In genomic region chr1:150234647-150235435, GRCh38 we compare ENCODE assay signal across 8 cellular contexts. TPM values are rescaled to one million over a fixed set of nuclear protein-coding genes. Genes with fewer than 3 reads are reported as not detected.
A peak's percentile ranks its signal among the peaks of the same experiment; 100 is the strongest.
DNase-seq lines count a peak whose midpoint lies in the region; ATAC-seq and TF ChIP-seq lines count a peak whose summit lies in the region.

No MANE protein-coding gene starts in this region.

- intact Hi-C loops in CD8-positive, alpha-beta T cell (cut with DNase I, micrococcal nuclease), result loop anchor here (1.0 to 10.0 kb wide), 5 partner anchors 22 to 690 kb away; partner anchors contain the start of genes RPRD2 (in 2 of the 2), ENSA (in 1 of the 2) and SETDB1 (in 1 of the 2)
- intact Hi-C loops in activated T-helper 1 cell treated with anti-CD3 and anti-CD28 coated beads, Interleukin-12 subunit alpha, Interleukin-12 subunit beta, Interleukin-2, Interleukin-4 antibody, amounts not matched to agents 30 ng/mL and 10 ng/mL and 1 ng/mL, durations not matched to agents 14 hours and 24 hours and 36 hours (cut with micrococcal nuclease), result loop anchor here (1.0 to 2.0 kb wide), 3 partner anchors 328 to 394 kb away; partner anchors contain the start of gene ENSA

- peaks cover 15% of the 10 kb centered on the region for H3K36me3 Mint-ChIP-seq in CD8-positive, alpha-beta T cell
- peaks cover 10% of the 10 kb centered on the region for H3K36me3 Mint-ChIP-seq in activated T-helper 1 cell treated with anti-CD3 and anti-CD28 coated beads, Interleukin-12 subunit alpha, Interleukin-12 subunit beta, Interleukin-2, Interleukin-4 antibody, amounts not matched to agents 30 ng/mL and 10 ng/mL and 1 ng/mL, durations not matched to agents 14 hours and 24 hours and 36 hours (ENCODE audit: low read depth)
- H3K36me3 Mint-ChIP-seq in nephron progenitor cell (ENCODE audit: low read depth), result peaks cover 22% of the 10 kb centered on the region

- peaks cover 12% of the 10 kb centered on the region for H3K4me1 ChIP-seq in CD8-positive, alpha-beta T cell (ENCODE audit: insufficient read depth, low read length)

- H3K4me1 Mint-ChIP-seq in CD8-positive, alpha-beta T cell (ENCODE audit: low read depth), result peaks cover 18% of the 10 kb centered on the region
- H3K4me1 Mint-ChIP-seq in activated T-helper 1 cell treated with anti-CD3 and anti-CD28 coated beads, Interleukin-12 subunit alpha, Interleukin-12 subunit beta, Interleukin-2, Interleukin-4 antibody, amounts not matched to agents 30 ng/mL and 10 ng/mL and 1 ng/mL, durations not matched to agents 14 hours and 24 hours and 36 hours (ENCODE audit: low read depth), result peaks cover 19% of the 10 kb centered on the region
- H3K4me1 Mint-ChIP-seq in nephron progenitor cell, result peaks cover 23% of the 10 kb centered on the region
- H3K4me1 Mint-ChIP-seq in stimulated activated naive CD8-positive, alpha-beta T cell treated with anti-CD3 and anti-CD28 coated beads, Interleukin-15, amount 100 ng/mL, for 72 hours, result peaks cover 14% of the 10 kb centered on the region

- no peaks in the 10 kb centered on the region for H3K9me3 ChIP-seq in CD8-positive, alpha-beta T cell (ENCODE audit: low read length)

- H3K4me3 Mint-ChIP-seq in CD8-positive, alpha-beta T cell, result no peak overlapping the region
- H3K4me3 Mint-ChIP-seq in activated T-helper 1 cell treated with anti-CD3 and anti-CD28 coated beads, Interleukin-12 subunit alpha, Interleukin-12 subunit beta, Interleukin-2, Interleukin-4 antibody, amounts not matched to agents 30 ng/mL and 10 ng/mL and 1 ng/mL, durations not matched to agents 14 hours and 24 hours and 36 hours, result no peak overlapping the region
- H3K4me3 Mint-ChIP-seq in nephron progenitor cell, result no peak overlapping the region
- H3K4me3 Mint-ChIP-seq in stimulated activated naive CD8-positive, alpha-beta T cell treated with anti-CD3 and anti-CD28 coated beads, Interleukin-15, amount 100 ng/mL, for 72 hours, result no peak overlapping the region

- no peaks in the 10 kb centered on the region for H3K36me3 ChIP-seq in CD8-positive, alpha-beta T cell (ENCODE audit: insufficient read depth, low read length)

- H3K9me3 Mint-ChIP-seq in CD8-positive, alpha-beta T cell, result no peaks in the 10 kb centered on the region
- no peaks in the 10 kb centered on the region for H3K9me3 Mint-ChIP-seq in activated T-helper 1 cell treated with anti-CD3 and anti-CD28 coated beads, Interleukin-12 subunit alpha, Interleukin-12 subunit beta, Interleukin-2, Interleukin-4 antibody, amounts not matched to agents 30 ng/mL and 10 ng/mL and 1 ng/mL, durations not matched to agents 14 hours and 24 hours and 36 hours
- H3K9me3 Mint-ChIP-seq in nephron progenitor cell, result no peaks in the 10 kb centered on the region
- H3K9me3 Mint-ChIP-seq in stimulated activated naive CD8-positive, alpha-beta T cell treated with anti-CD3 and anti-CD28 coated beads, Interleukin-15, amount 100 ng/mL, for 72 hours, result no peaks in the 10 kb centered on the region

- peak; percentile 69 to 87 (median 82) for DNase-seq in CD8-positive, alpha-beta T cell
- peak; percentile 85 to 88 for DNase-seq in HL-60 (ENCODE audit: low read depth in 1 of 2, low spot score in 1 of 2)
- peak; percentile 78 for DNase-seq in RKO (ENCODE audit: low spot score)
- DNase-seq in activated T-helper 1 cell treated with anti-CD3 and anti-CD28 coated beads, Interleukin-12 subunit alpha, Interleukin-12 subunit beta, Interleukin-2, Interleukin-4 antibody, amounts not matched to agents 30 ng/mL and 10 ng/mL and 1 ng/mL, durations not matched to agents 14 hours and 24 hours and 36 hours (ENCODE audit: low spot score), result peak; percentile 93
- peak; percentile 58 for DNase-seq in fibroblast of pulmonary artery (ENCODE audit: low read depth)
- DNase-seq in nephron progenitor cell, result peak; percentile 67
- peak; percentile 94 to 97 for DNase-seq in stimulated activated naive CD8-positive, alpha-beta T cell treated with anti-CD3 and anti-CD28 coated beads, Interleukin-15, amount 100 ng/mL, for 72 hours

- CTCF ChIA-PET in CD8-positive, alpha-beta T cell (lab: Charles Lee), result interaction anchor here (2.4 kb wide), 1 partner anchor 14 kb away, joined by 6 read pairs; no protein-coding TSS in a partner anchor

- H3K27me3 Mint-ChIP-seq in CD8-positive, alpha-beta T cell (ENCODE audit: low read depth), result no peaks in the 10 kb centered on the region
- no peaks in the 10 kb centered on the region for H3K27me3 Mint-ChIP-seq in activated T-helper 1 cell treated with anti-CD3 and anti-CD28 coated beads, Interleukin-12 subunit alpha, Interleukin-12 subunit beta, Interleukin-2, Interleukin-4 antibody, amounts not matched to agents 30 ng/mL and 10 ng/mL and 1 ng/mL, durations not matched to agents 14 hours and 24 hours and 36 hours (ENCODE audit: insufficient read depth)
- H3K27me3 Mint-ChIP-seq in nephron progenitor cell (ENCODE audit: low read depth, poor library complexity), result peaks cover 6% of the 10 kb centered on the region
- H3K27me3 Mint-ChIP-seq in stimulated activated naive CD8-positive, alpha-beta T cell treated with anti-CD3 and anti-CD28 coated beads, Interleukin-15, amount 100 ng/mL, for 72 hours, result no peaks in the 10 kb centered on the region

- peak; percentile 42 for ATAC-seq in CD8-positive, alpha-beta T cell
- ATAC-seq in GM19438 (IDR thresholded peaks at IDR 0.05; ENCODE audit: low read depth, unreplicated experiment), result peak; percentile 55
- ATAC-seq in stimulated activated naive CD8-positive, alpha-beta T cell treated with anti-CD3 and anti-CD28 coated beads, Interleukin-15, amount 100 ng/mL, for 72 hours, result peak; percentile 73

- peak overlapping the region; percentile 80 for H3K4me3 ChIP-seq in CD8-positive, alpha-beta T cell (ENCODE audit: low read depth, low read length)
- H3K4me3 ChIP-seq in HL-60 (replicated peaks; ENCODE audit: insufficient read depth, low read length) (peak overlapping the region; percentile 72), fibroblast of pulmonary artery (replicated peaks; ENCODE audit: low read depth, low read length) (peak overlapping the region; percentile 82)

- H3K27ac ChIP-seq in CD8-positive, alpha-beta T cell (ENCODE audit: low read depth, low read length), result peak overlapping the region; percentile 89
- H3K27ac ChIP-seq in HL-60 (replicated peaks), result peak overlapping the region; percentile 97

- TF ChIP-seq CTCF in CD8-positive, alpha-beta T cell (IDR thresholded peaks at IDR 0.05), result no peak
- TF ChIP-seq CTCF in HL-60 (IDR thresholded peaks at IDR 0.05; ENCODE audit: insufficient read depth, low read length) (no peak), fibroblast of pulmonary artery (IDR thresholded peaks at IDR 0.05; ENCODE audit: low read length, missing control alignments) (no peak), nephron progenitor cell (IDR thresholded peaks at IDR 0.05) (no peak)

- POLR2A ChIA-PET in CD8-positive, alpha-beta T cell (lab: Charles Lee), result interaction anchor here (0.6 to 3.8 kb wide), 15 partner anchors 10 to 391 kb away, joined by 3 to 24 read pairs (median 5); partner anchors contain the start of genes APH1A, PLEKHO1 and RPRD2

- H3K27ac Mint-ChIP-seq in CD8-positive, alpha-beta T cell, result peak overlapping the region; percentile 93
- H3K27ac Mint-ChIP-seq in activated T-helper 1 cell treated with anti-CD3 and anti-CD28 coated beads, Interleukin-12 subunit alpha, Interleukin-12 subunit beta, Interleukin-2, Interleukin-4 antibody, amounts not matched to agents 30 ng/mL and 10 ng/mL and 1 ng/mL, durations not matched to agents 14 hours and 24 hours and 36 hours, result peak overlapping the region; percentile 99
- peak overlapping the region; percentile 93 for H3K27ac Mint-ChIP-seq in nephron progenitor cell
- H3K27ac Mint-ChIP-seq in stimulated activated naive CD8-positive, alpha-beta T cell treated with anti-CD3 and anti-CD28 coated beads, Interleukin-15, amount 100 ng/mL, for 72 hours, result peak overlapping the region in 1 of 2 donors; percentile 98

- no peaks in the 10 kb centered on the region for H3K27me3 ChIP-seq in CD8-positive, alpha-beta T cell (ENCODE audit: insufficient read depth, low read length)
- no peaks in the 10 kb centered on the region for H3K27me3 ChIP-seq in HL-60 (ENCODE audit: insufficient read depth, poor library complexity, severe bottlenecking)

RNA-seq across cellular contexts. Expression of gene ANP32E, which starts 1.1 kb away (rescaled TPM):
- total RNA-seq in CD8-positive, alpha-beta T cell, result 10 to 100 TPM; 30.6 to 35.0 TPM
- 196 and 217 TPM in 2 replicates for total RNA-seq in activated T-helper 1 cell treated with anti-CD3 and anti-CD28 coated beads, Interleukin-12 subunit alpha, Interleukin-12 subunit beta, Interleukin-2, Interleukin-4 antibody, amounts not matched to agents 30 ng/mL and 10 ng/mL and 1 ng/mL, durations not matched to agents 14 hours and 24 hours and 36 hours

RNA-seq across cellular contexts. Expression of gene CA14, which starts 22.7 kb away (rescaled TPM):
- not detected for total RNA-seq in CD8-positive, alpha-beta T cell
- total RNA-seq in activated T-helper 1 cell treated with anti-CD3 and anti-CD28 coated beads, Interleukin-12 subunit alpha, Interleukin-12 subunit beta, Interleukin-2, Interleukin-4 antibody, amounts not matched to agents 30 ng/mL and 10 ng/mL and 1 ng/mL, durations not matched to agents 14 hours and 24 hours and 36 hours, result not detected in 2 replicates

RNA-seq across cellular contexts. Expression of gene APH1A, which starts 34.0 kb away (rescaled TPM):
- 100 to 1,000 TPM; 124 to 134 TPM for total RNA-seq in CD8-positive, alpha-beta T cell
- total RNA-seq in activated T-helper 1 cell treated with anti-CD3 and anti-CD28 coated beads, Interleukin-12 subunit alpha, Interleukin-12 subunit beta, Interleukin-2, Interleukin-4 antibody, amounts not matched to agents 30 ng/mL and 10 ng/mL and 1 ng/mL, durations not matched to agents 14 hours and 24 hours and 36 hours, result 102 and 111 TPM in 2 replicates

RNA-seq across cellular contexts. Expression of gene C1orf54, which starts 37.7 kb away (rescaled TPM):
- 1 to 10 TPM; 2.6 to 5.7 TPM for total RNA-seq in CD8-positive, alpha-beta T cell
- total RNA-seq in activated T-helper 1 cell treated with anti-CD3 and anti-CD28 coated beads, Interleukin-12 subunit alpha, Interleukin-12 subunit beta, Interleukin-2, Interleukin-4 antibody, amounts not matched to agents 30 ng/mL and 10 ng/mL and 1 ng/mL, durations not matched to agents 14 hours and 24 hours and 36 hours, result 1.6 TPM in 2 replicates

RNA-seq across cellular contexts. Expression of gene CIART, which starts 47.5 kb away (rescaled TPM):
- 1 to 10 TPM; 2.0 to 2.3 TPM for total RNA-seq in CD8-positive, alpha-beta T cell
- total RNA-seq in activated T-helper 1 cell treated with anti-CD3 and anti-CD28 coated beads, Interleukin-12 subunit alpha, Interleukin-12 subunit beta, Interleukin-2, Interleukin-4 antibody, amounts not matched to agents 30 ng/mL and 10 ng/mL and 1 ng/mL, durations not matched to agents 14 hours and 24 hours and 36 hours, result 3.4 TPM in 2 replicates

Comparison
In these comparisons a context has a peak if more than half of its experiments do, and no peak if none do; other contexts are left out.
1. Peak in every context shown above with its lines: DNase-seq, ATAC-seq, H3K4me3 ChIP-seq and H3K27ac ChIP-seq.